In genomic region chr18:55384115-55384514, GRCh38 we compare ENCODE assay signal across 19 cellular contexts.
"Had no signal": no experiment of that assay in that cellular context is flagged by ENCODE, and none has a peak within 500 bp of the region (broad histone marks: within the 10 kb centered on the region; RNA-seq: fewer than 3 reads in every experiment).

No MANE protein-coding gene starts in this region.

- FAIRE-seq: TTC549 had no signal

- H3K4me1 ChIP-seq: foreskin keratinocyte, right lobe of liver had no signal

- H2AFZ ChIP-seq: hepatocyte had no signal

- H3K27ac ChIP-seq: cardiac muscle cell, foreskin keratinocyte, hepatocyte, left lung, right lobe of liver, thoracic aorta, WERI-Rb-1 had no signal

- H3K36me3 Mint-ChIP-seq: activated naive CD8-positive, alpha-beta T cell treated with anti-CD3 and anti-CD28 coated beads, Interleukin-2, amount 10 ng/mL, durations not matched to agents 7 days and 5 days; immature natural killer cell; stimulated activated effector memory CD8-positive, alpha-beta T cell treated with anti-CD3 and anti-CD28 coated beads, Interleukin-12 subunit alpha, Interleukin-12 subunit beta, amount 100 ng/mL, for 72 hours had no signal

- H3K27me3 ChIP-seq: cardiac muscle cell, foreskin keratinocyte, hepatocyte, left lung, right lobe of liver, upper lobe of left lung had no signal

- H3K27ac Mint-ChIP-seq: activated CD8-positive, alpha-beta T cell treated with anti-CD3 and anti-CD28 coated beads, Interleukin-2, amount 10 ng/mL, durations not matched to agents 7 days and 5 days; activated naive CD8-positive, alpha-beta T cell treated with anti-CD3 and anti-CD28 coated beads, Interleukin-2, amount 10 ng/mL, durations not matched to agents 7 days and 5 days; stimulated activated effector memory CD8-positive, alpha-beta T cell treated with anti-CD3 and anti-CD28 coated beads, Interleukin-12 subunit alpha, Interleukin-12 subunit beta, amount 100 ng/mL, for 72 hours had no signal

- H3K9me3 ChIP-seq: left lung, right lobe of liver, thoracic aorta had no signal

- H3K4me1 Mint-ChIP-seq: activated naive CD8-positive, alpha-beta T cell treated with anti-CD3 and anti-CD28 coated beads, Interleukin-2, amount 10 ng/mL, durations not matched to agents 7 days and 5 days; stimulated activated effector memory CD8-positive, alpha-beta T cell treated with anti-CD3 and anti-CD28 coated beads, Interleukin-12 subunit alpha, Interleukin-12 subunit beta, amount 100 ng/mL, for 72 hours had no signal

- H3K27me3 Mint-ChIP-seq: activated naive CD8-positive, alpha-beta T cell treated with anti-CD3 and anti-CD28 coated beads, Interleukin-2, amount 10 ng/mL, durations not matched to agents 7 days and 5 days had no signal

- H3K4me3 Mint-ChIP-seq: activated CD8-positive, alpha-beta T cell treated with anti-CD3 and anti-CD28 coated beads, Interleukin-2, amount 10 ng/mL, durations not matched to agents 7 days and 5 days; activated naive CD8-positive, alpha-beta T cell treated with anti-CD3 and anti-CD28 coated beads, Interleukin-2, amount 10 ng/mL, durations not matched to agents 7 days and 5 days; immature natural killer cell; nephron progenitor cell; stimulated activated effector memory CD8-positive, alpha-beta T cell treated with anti-CD3 and anti-CD28 coated beads, Interleukin-12 subunit alpha, Interleukin-12 subunit beta, amount 100 ng/mL, for 72 hours had no signal

- H3K9me3 Mint-ChIP-seq: activated naive CD8-positive, alpha-beta T cell treated with anti-CD3 and anti-CD28 coated beads, Interleukin-2, amount 10 ng/mL, durations not matched to agents 7 days and 5 days had no signal

- ATAC-seq: activated CD8-positive, alpha-beta T cell treated with anti-CD3 and anti-CD28 coated beads, Interleukin-2, amount 10 ng/mL, durations not matched to agents 7 days and 5 days; foreskin keratinocyte; left lung; right lobe of liver; stimulated activated effector memory CD8-positive, alpha-beta T cell treated with anti-CD3 and anti-CD28 coated beads, Interleukin-12 subunit alpha, Interleukin-12 subunit beta, amount 100 ng/mL, for 72 hours had no signal

- DNase-seq: activated CD4-positive, alpha-beta T cell treated with anti-CD3 and anti-CD28 coated beads for 1 hour; activated CD4-positive, alpha-beta T cell treated with anti-CD3 and anti-CD28 coated beads, Interleukin-2, amount 50 U/mL, for 1 hour; activated naive CD8-positive, alpha-beta T cell treated with anti-CD3 and anti-CD28 coated beads, Interleukin-2, amount 10 ng/mL, durations not matched to agents 7 days and 5 days; activated T-cell treated with anti-CD3 and anti-CD28 coated beads, Interleukin-2, amount 50 U/mL, for 1 hour; effector CD8-positive, alpha-beta T cell; immature natural killer cell; left lung; right lobe of liver; upper lobe of left lung had no signal

- H3K4me2 ChIP-seq: hepatocyte had no signal

- H3K36me3 ChIP-seq: cardiac muscle cell, left lung, right lobe of liver, thoracic aorta, upper lobe of left lung, WERI-Rb-1 had no signal

- H3K4me3 ChIP-seq: cardiac muscle cell, hepatocyte, left lung, right lobe of liver, skin epidermis, thoracic aorta, upper lobe of left lung had no signal
